In genomic region chr4:18021470-18021719, GRCh38 we compare ENCODE assay signal across 2 cellular contexts.
TF ChIP-seq lines count a peak whose summit lies in the region.

No MANE protein-coding gene starts in this region.

TF ChIP-seq in GM23338, 12 proteins besides CTCF, POLR2A, EP300 and RAD21:
- TF ChIP-seq POLR2AphosphoS5 (IDR thresholded peaks at IDR 0.05; ENCODE audit: low read depth) (peak; percentile 70), ZNF462 (CRISPR knock-in tag; IDR thresholded peaks at IDR 0.05) (no peak)

TF ChIP-seq in endothelial cell of umbilical vein, 7 proteins besides CTCF, POLR2A, EP300 and RAD21:
- TF ChIP-seq MYC (IDR thresholded peaks at IDR 0.05; ENCODE audit: low read depth, low read length): no peak
- TF ChIP-seq POLR2AphosphoS5 (IDR thresholded peaks at IDR 0.05; ENCODE audit: insufficient read depth, low read depth, low read length): peak; percentile 34
TF ChIP-seq in endothelial cell of umbilical vein: peak in this region for 1.
